Comparison of ENCODE assay signal across 18 cellular contexts in the genomic region with DNA sequence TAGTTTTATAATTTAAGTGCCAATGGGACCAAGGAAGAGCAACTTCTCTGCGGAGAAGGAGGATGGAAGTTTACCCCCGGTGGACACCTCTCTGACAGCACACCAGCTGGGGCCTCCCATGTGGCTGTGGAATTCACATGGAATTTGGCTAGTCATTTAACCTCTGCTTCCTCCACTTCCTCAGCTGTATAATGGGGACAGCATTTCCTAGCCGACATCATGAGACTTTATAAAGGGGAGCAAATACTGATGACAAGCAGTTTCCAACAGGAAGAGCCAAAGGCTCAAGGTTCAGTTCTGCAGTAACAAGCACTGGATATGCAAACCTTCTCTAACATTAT. TPM values are rescaled to one million over a fixed set of nuclear protein-coding genes. Genes with fewer than 3 reads are reported as not detected.
DNase-seq lines count a peak whose midpoint lies in the region; ATAC-seq and TF ChIP-seq lines count a peak whose summit lies in the region.
"Had no signal": no experiment of that assay in that cellular context is flagged by ENCODE, and none has a peak within 500 bp of the region (broad histone marks: within the 10 kb centered on the region; RNA-seq: fewer than 3 reads in every experiment).

No MANE protein-coding gene starts in this region.

- H3K27ac Mint-ChIP-seq in stimulated activated naive CD8-positive, alpha-beta T cell treated with anti-CD3 and anti-CD28 coated beads, Interleukin-15, Interleukin-2, amounts not matched to agents 100 ng/mL and 50 ng/mL, for 24 hours = peak overlapping the region; percentile 46
- H3K27ac Mint-ChIP-seq in natural killer cell = peak overlapping the region; percentile 85
- no peak overlapping the region for H3K27ac Mint-ChIP-seq in HFFc6
- H3K27ac Mint-ChIP-seq: T-helper 17 cell had no signal

- H3K4me1 Mint-ChIP-seq in stimulated activated naive CD8-positive, alpha-beta T cell treated with anti-CD3 and anti-CD28 coated beads, Interleukin-15, Interleukin-2, amounts not matched to agents 100 ng/mL and 50 ng/mL, for 24 hours (ENCODE audit: low read depth) = peaks cover 61% of the 10 kb centered on the region
- H3K4me1 Mint-ChIP-seq in natural killer cell (peaks cover 70 to 84% of the 10 kb centered on the region in 2 donors), HFFc6 (ENCODE audit: low read depth) (peaks cover 47% of the 10 kb centered on the region)

- H3K4me1 ChIP-seq in body of pancreas = peaks cover 58% of the 10 kb centered on the region

- H3K4me3 ChIP-seq in body of pancreas = no peak overlapping the region
- H3K4me3 ChIP-seq: hepatocyte had no signal

- intact Hi-C loops in body of pancreas (cut with DNase I) (no loop called here), natural killer cell (cut with micrococcal nuclease) (loop anchor here (2.0 kb wide), 1 partner anchor 116 kb away; no protein-coding TSS in a partner anchor)

- no peak for TF ChIP-seq POLR2A in body of pancreas (IDR thresholded peaks at IDR 0.05)

- peaks cover 29% of the 10 kb centered on the region for H3K36me3 Mint-ChIP-seq in stimulated activated naive CD8-positive, alpha-beta T cell treated with anti-CD3 and anti-CD28 coated beads, Interleukin-15, Interleukin-2, amounts not matched to agents 100 ng/mL and 50 ng/mL, for 24 hours (ENCODE audit: low read depth)
- H3K36me3 Mint-ChIP-seq in natural killer cell (no peaks in the 10 kb centered on the region), HFFc6 (ENCODE audit: low read depth) (peaks cover 27% of the 10 kb centered on the region)

- WGBS in body of pancreas, 2 donors = 42 to 55% methylated on average over 3 of the region's 3 CpGs

- H3K27me3 ChIP-seq in body of pancreas = no peaks in the 10 kb centered on the region
- H3K27me3 ChIP-seq: hepatocyte had no signal

- H3K4me3 Mint-ChIP-seq in stimulated activated naive CD8-positive, alpha-beta T cell treated with anti-CD3 and anti-CD28 coated beads, Interleukin-15, Interleukin-2, amounts not matched to agents 100 ng/mL and 50 ng/mL, for 24 hours = no peak overlapping the region
- H3K4me3 Mint-ChIP-seq in natural killer cell (peak overlapping the region; percentile 47), HFFc6 (no peak overlapping the region)
- H3K4me3 Mint-ChIP-seq: T-helper 17 cell had no signal

- H3K9me3 Mint-ChIP-seq in stimulated activated naive CD8-positive, alpha-beta T cell treated with anti-CD3 and anti-CD28 coated beads, Interleukin-15, Interleukin-2, amounts not matched to agents 100 ng/mL and 50 ng/mL, for 24 hours = no peaks in the 10 kb centered on the region
- H3K9me3 Mint-ChIP-seq in natural killer cell (no peaks in the 10 kb centered on the region), HFFc6 (no peaks in the 10 kb centered on the region)

- H3K27ac ChIP-seq in body of pancreas = peak overlapping the region; percentile 23 to 72 (median 52)
- H3K27ac ChIP-seq: hepatocyte had no signal

- ATAC-seq in stimulated activated naive CD8-positive, alpha-beta T cell treated with anti-CD3 and anti-CD28 coated beads, Interleukin-15, Interleukin-2, amounts not matched to agents 100 U/mL and 50 U/mL, for 24 hours = no peak
- ATAC-seq in body of pancreas (no peak), natural killer cell (no peak), GM21381 (IDR thresholded peaks at IDR 0.05; ENCODE audit: unreplicated experiment) (no peak), HG03457 (IDR thresholded peaks at IDR 0.05; ENCODE audit: unreplicated experiment) (no peak), HG02970 (IDR thresholded peaks at IDR 0.05; ENCODE audit: low FRiP score, unreplicated experiment) (no peak)
- ATAC-seq: activated CD4-positive, CD25-positive, alpha-beta regulatory T cell treated with anti-CD3 and anti-CD28 coated beads, Interleukin-2, amount 50 U/mL, for 24 hours; Right ventricle myocardium inferior; sciatic nerve; T-helper 17 cell had no signal

- no peak for TF ChIP-seq CTCF in body of pancreas (IDR thresholded peaks at IDR 0.05)
- TF ChIP-seq CTCF in natural killer cell (IDR thresholded peaks at IDR 0.05) = no peak
- TF ChIP-seq CTCF in HFFc6 (IDR thresholded peaks at IDR 0.05) = no peak

- H3K27me3 Mint-ChIP-seq in stimulated activated naive CD8-positive, alpha-beta T cell treated with anti-CD3 and anti-CD28 coated beads, Interleukin-15, Interleukin-2, amounts not matched to agents 100 ng/mL and 50 ng/mL, for 24 hours = no peaks in the 10 kb centered on the region
- H3K27me3 Mint-ChIP-seq in natural killer cell (ENCODE audit: low read depth in 2 of 2) (no peaks in the 10 kb centered on the region), HFFc6 (ENCODE audit: insufficient read depth) (peaks cover 15% of the 10 kb centered on the region)
- H3K27me3 Mint-ChIP-seq: T-helper 17 cell had no signal

- H3K9me3 ChIP-seq in body of pancreas = no peaks in the 10 kb centered on the region

- no peak for DNase-seq in stimulated activated naive CD8-positive, alpha-beta T cell treated with anti-CD3 and anti-CD28 coated beads, Interleukin-15, Interleukin-2, amounts not matched to agents 100 U/mL and 50 U/mL, for 24 hours
- DNase-seq in body of pancreas (no peak), natural killer cell (no peak), HFFc6 (no peak)
- DNase-seq: activated gamma-delta T cell treated with Interleukin-2 at 50 U/mL for 16 hours; cerebellar nuclear complex; NCI-H187 treated with DMSO at 0.1 percent for 48 hours; occipital lobe; stimulated activated CD4-positive, alpha-beta T cell treated with anti-CD3 and anti-CD28 coated beads, Interleukin-1b, Interleukin-23, amount 100 ng/mL, for 48 hours; T-helper 17 cell had no signal

- H3K36me3 ChIP-seq in body of pancreas (replicated peaks in 1 of 2; ENCODE audit: insufficient read depth in 1 of 2, low read depth in 2 of 2) = no peaks in the 10 kb centered on the region

RNA-seq across cellular contexts. Expression of gene DUSP6, which starts 7.5 kb away (rescaled TPM):
- total RNA-seq in body of pancreas (10 to 100 TPM; 21.3 to 49.8 TPM), natural killer cell (100 to 1,000 TPM in 2 of 3 donors, 10 to 100 TPM in 1; 52.2 to 222 (median 141) TPM)
- 10 to 100 TPM; 42.2 to 77.8 (median 46.2) TPM for total RNA-seq in HFFc6 (2021; fragmentation: NEBNext Ultra II Directional; extraction: Animal tissue kit (Norgen Biotek cat#: 25700))
